Comparison of ENCODE assay signal across 11 cellular contexts in the genomic region with DNA sequence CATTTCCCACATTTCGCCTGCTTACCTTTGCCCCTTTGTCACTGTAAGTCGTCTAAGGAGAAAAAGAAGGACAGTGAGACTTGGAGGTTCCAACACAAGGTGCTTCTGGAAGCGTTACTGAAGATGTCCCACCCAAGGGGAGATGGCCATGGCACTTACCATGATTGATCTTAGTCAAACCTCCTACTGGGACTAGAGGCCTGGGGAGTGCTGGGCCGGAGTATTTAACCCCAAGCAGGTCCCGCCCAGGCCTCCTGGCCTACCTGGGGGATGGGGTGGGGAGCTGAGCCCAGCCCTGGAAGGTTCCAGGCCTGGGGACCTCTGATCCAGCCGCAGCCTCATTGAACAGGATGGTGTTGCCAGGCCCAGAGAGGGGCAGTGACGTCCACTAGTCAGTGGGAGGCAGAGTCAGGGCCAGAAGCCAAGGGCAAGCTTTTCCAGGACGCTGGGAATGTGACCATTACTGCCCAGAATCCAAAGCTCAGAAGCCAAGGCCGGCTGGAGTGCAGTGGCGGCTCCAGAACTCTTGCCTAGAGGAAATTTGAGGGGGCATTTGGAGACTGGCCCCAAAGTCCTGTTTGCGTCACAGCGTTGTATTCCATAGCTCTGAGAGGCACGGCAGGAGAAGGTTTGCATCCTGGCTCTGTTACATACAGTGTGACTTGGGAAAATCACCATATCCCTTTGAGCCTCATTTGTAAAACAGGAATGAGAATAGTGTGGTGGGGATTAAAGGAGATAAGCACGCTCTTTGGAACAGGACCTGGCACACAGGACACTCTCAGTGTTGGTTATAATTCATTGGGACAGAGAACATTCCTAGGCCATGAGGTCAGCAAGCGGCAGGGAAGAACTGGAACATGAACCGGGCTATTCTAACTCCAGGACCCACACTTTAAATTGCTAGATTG. TPM values are rescaled to one million over a fixed set of nuclear protein-coding genes. Genes with fewer than 3 reads are reported as not detected.
DNase-seq lines count a peak whose midpoint lies in the region; ATAC-seq, FAIRE-seq and TF ChIP-seq lines count a peak whose summit lies in the region.
"Had no signal": no experiment of that assay in that cellular context is flagged by ENCODE, and none has a peak within 500 bp of the region (broad histone marks: within the 10 kb centered on the region; RNA-seq: fewer than 3 reads in every experiment).

Gene HPD (minus strand): TSS at position 198 of the 911 bp plus-strand sequence. CDS start 36 bp downstream, at position 162.

- peak within 1 kb of the TSS; percentile 50 for H3K4me2 ChIP-seq in A549
- H3K4me2 ChIP-seq in PC-3 (ENCODE audit: low read length) = no peak within 1 kb of the TSS
- H3K4me2 ChIP-seq in Karpas-422 (ENCODE audit: low read depth, low read length, poor library complexity, severe bottlenecking) = no peak within 1 kb of the TSS
- H3K4me2 ChIP-seq: BLaER1 had no signal

- TF ChIP-seq RAD21 in A549 (conservative IDR thresholded peaks at IDR 0.05 in 1 of 2, IDR thresholded peaks at IDR 0.05 in 1 of 2) = no peak

- no peak for TF ChIP-seq EP300 in A549 (IDR thresholded peaks at IDR 0.05)

- H3K4me1 ChIP-seq in A549 = peaks cover 20% of the 10 kb centered on the region
- peaks cover 18% of the 10 kb centered on the region for H3K4me1 ChIP-seq in PC-3 (ENCODE audit: insufficient read depth, low read length)
- H3K4me1 ChIP-seq in Karpas-422 (ENCODE audit: low read length) = peaks cover 12% of the 10 kb centered on the region

- H3K36me3 Mint-ChIP-seq in natural killer cell treated with Interleukin-12 subunit alpha and Interleukin-12 subunit beta and Interleukin-15 and Interleukin-18, amount 100 ng/mL, for 72 hours = no peaks in the 10 kb centered on the region

- no peak within 1 kb of the TSS for H3K4me3 Mint-ChIP-seq in natural killer cell treated with Interleukin-12 subunit alpha and Interleukin-12 subunit beta and Interleukin-15 and Interleukin-18, amount 100 ng/mL, for 72 hours
- H3K4me3 Mint-ChIP-seq: stimulated activated naive CD8-positive, alpha-beta T cell treated with anti-CD3 and anti-CD28 coated beads, Interleukin-15, Interleukin-2, amounts not matched to agents 100 ng/mL and 50 ng/mL, for 24 hours had no signal

- no peaks in the 10 kb centered on the region for H3K27me3 Mint-ChIP-seq in natural killer cell treated with Interleukin-12 subunit alpha and Interleukin-12 subunit beta and Interleukin-15 and Interleukin-18, amount 100 ng/mL, for 72 hours
- H3K27me3 Mint-ChIP-seq: stimulated activated naive CD8-positive, alpha-beta T cell treated with anti-CD3 and anti-CD28 coated beads, Interleukin-15, Interleukin-2, amounts not matched to agents 100 ng/mL and 50 ng/mL, for 24 hours had no signal

- H3K9me3 ChIP-seq in A549 = no peaks in the 10 kb centered on the region
- no peaks in the 10 kb centered on the region for H3K9me3 ChIP-seq in PC-3 (ENCODE audit: low read length)
- no peaks in the 10 kb centered on the region for H3K9me3 ChIP-seq in Karpas-422 (ENCODE audit: low read length)
- H3K9me3 ChIP-seq: BLaER1 had no signal

- BruUV-seq in PC-3 (replicated peaks; lab: Mats Ljungman, UMichigan) = no TSS peak

- H3K9ac ChIP-seq in PC-3 (ENCODE audit: low read length) = no peak within 1 kb of the TSS
- no peak within 1 kb of the TSS for H3K9ac ChIP-seq in Karpas-422 (ENCODE audit: low read length)
- H3K9ac ChIP-seq: BLaER1 had no signal

- H3K36me3 ChIP-seq in PC-3 (ENCODE audit: low read depth, low read length) (no peaks in the 10 kb centered on the region), Karpas-422 (ENCODE audit: insufficient read depth, low read length) (no peaks in the 10 kb centered on the region)
- H3K36me3 ChIP-seq: BLaER1 had no signal

- CTCF ChIA-PET in A549 (lab: Yijun Ruan, JAX) (interaction anchor here (1.8 kb wide), 1 partner anchor 65 kb away, joined by 5 read pairs; no protein-coding TSS in a partner anchor), PC-3 (lab: Charles Lee) (no interaction called here)

- no peaks in the 10 kb centered on the region for H3K9me3 Mint-ChIP-seq in natural killer cell treated with Interleukin-12 subunit alpha and Interleukin-12 subunit beta and Interleukin-15 and Interleukin-18, amount 100 ng/mL, for 72 hours
- H3K9me3 Mint-ChIP-seq: stimulated activated naive CD8-positive, alpha-beta T cell treated with anti-CD3 and anti-CD28 coated beads, Interleukin-15, Interleukin-2, amounts not matched to agents 100 ng/mL and 50 ng/mL, for 24 hours had no signal

- H3F3A ChIP-seq in PC-3 (ENCODE audit: low read length, unreplicated experiment) = no peaks in the 10 kb centered on the region

- 67% methylated on average over 16 of the region's 16 CpGs for WGBS in A549 (ENCODE audit: missing lambda C conversion rate)

- FAIRE-seq in A549 (lab: Jason Lieb, UNC) (no peak), GM19239 (lab: Jason Lieb, UNC) (no peak)
- FAIRE-seq: TTC549 had no signal

- H3K4me1 Mint-ChIP-seq in natural killer cell treated with Interleukin-12 subunit alpha and Interleukin-12 subunit beta and Interleukin-15 and Interleukin-18, amount 100 ng/mL, for 72 hours (ENCODE audit: low read depth in 2 of 2) = no peaks in the 10 kb centered on the region

- intact Hi-C loops in PC-3 (cut with micrococcal nuclease) = no loop called here

- POLR2A ChIA-PET in A549 (lab: Yijun Ruan, JAX) (no interaction called here), PC-3 (lab: Charles Lee; ENCODE audit: unreplicated experiment) (no interaction called here)

- no peaks in the 10 kb centered on the region for H3K9me2 ChIP-seq in PC-3 (replicated peaks; ENCODE audit: low read length)
- H3K9me2 ChIP-seq in Karpas-422 (replicated peaks; ENCODE audit: insufficient read depth, low read length) = no peaks in the 10 kb centered on the region

- DNase-seq in A549 (ENCODE audit: low read depth in 1 of 2, low spot score in 1 of 2) (peak in 1 of 2 experiments; percentile 51), PC-3 (peak; percentile 77), fibroblast of gingiva (ENCODE audit: low read depth) (peak; percentile 91), myocyte (ENCODE audit: low read depth) (peak; percentile 87), Karpas-422 (no peak), GM19239 (ENCODE audit: insufficient read length, low spot score) (no peak), SKM-1 (lab: John Stamatoyannopoulos, UW; ENCODE audit: unreplicated experiment) (no peak)
- DNase-seq in natural killer cell treated with Interleukin-12 subunit alpha and Interleukin-12 subunit beta and Interleukin-15 and Interleukin-18, amount 100 ng/mL, for 72 hours (ENCODE audit: low spot score) = no peak

- no peaks in the 10 kb centered on the region for H4K20me1 ChIP-seq in PC-3 (ENCODE audit: low read length)
- H4K20me1 ChIP-seq in Karpas-422 (ENCODE audit: insufficient read depth, low read depth, low read length) = no peaks in the 10 kb centered on the region
- H4K20me1 ChIP-seq: BLaER1 had no signal

- H2AFZ ChIP-seq in PC-3 (ENCODE audit: low read length) (peak within 1 kb of the TSS; percentile 2; the same call in 1 of the 2 replicates), Karpas-422 (ENCODE audit: low read length) (no peak within 1 kb of the TSS)

- H3K27ac ChIP-seq in A549 = peak within 1 kb of the TSS; percentile 24 to 52; a peak in 4 of 6 replicates
- no peak within 1 kb of the TSS for H3K27ac ChIP-seq in PC-3 (ENCODE audit: low read length)
- H3K27ac ChIP-seq in Karpas-422 (ENCODE audit: low read length) = no peak within 1 kb of the TSS
- H3K27ac ChIP-seq: BLaER1 had no signal

- no peak within 1 kb of the TSS for H3K4me3 ChIP-seq in A549
- H3K4me3 ChIP-seq in PC-3 (ENCODE audit: low read length) = no peak within 1 kb of the TSS
- no peak within 1 kb of the TSS for H3K4me3 ChIP-seq in Karpas-422 (ENCODE audit: low read length)
- H3K4me3 ChIP-seq: BLaER1 had no signal

- H3K27ac Mint-ChIP-seq in natural killer cell treated with Interleukin-12 subunit alpha and Interleukin-12 subunit beta and Interleukin-15 and Interleukin-18, amount 100 ng/mL, for 72 hours = no peak within 1 kb of the TSS
- H3K27ac Mint-ChIP-seq: stimulated activated naive CD8-positive, alpha-beta T cell treated with anti-CD3 and anti-CD28 coated beads, Interleukin-15, Interleukin-2, amounts not matched to agents 100 ng/mL and 50 ng/mL, for 24 hours had no signal

- no peaks in the 10 kb centered on the region for H3K79me2 ChIP-seq in PC-3 (ENCODE audit: low read length)
- H3K79me2 ChIP-seq in Karpas-422 (ENCODE audit: low read length) = no peaks in the 10 kb centered on the region

- no peak for TF ChIP-seq POLR2A in A549 (IDR thresholded peaks at IDR 0.05; ENCODE audit: low read length)

- ATAC-seq in A549 (peak; percentile 70 to 74), PC-3 (peak; percentile 85)
- no peak for ATAC-seq in natural killer cell treated with Interleukin-12 subunit alpha and Interleukin-12 subunit beta and Interleukin-15 and Interleukin-18, amount 100 ng/mL, for 72 hours

- TF ChIP-seq CTCF in A549 (IDR thresholded peaks at IDR 0.05) = no peak
- TF ChIP-seq CTCF in PC-3 (conservative IDR thresholded peaks at IDR 0.05; ENCODE audit: low read depth, low read length) = no peak

- H3K27me3 ChIP-seq in PC-3 (ENCODE audit: low read length) (no peaks in the 10 kb centered on the region), Karpas-422 (ENCODE audit: low read length) (no peaks in the 10 kb centered on the region)
- H3K27me3 ChIP-seq: BLaER1 had no signal

TF ChIP-seq in A549, 52 proteins besides CTCF, POLR2A, EP300 and RAD21:
- TF ChIP-seq RFX5 (IDR thresholded peaks at IDR 0.05) (no peak), ZFP36 (IDR thresholded peaks at IDR 0.05; ENCODE audit: borderline replicate concordance, partially characterized antibody) (no peak), FOSL2 (IDR thresholded peaks at IDR 0.05) (no peak), FOSL2 (CRISPR knock-in tag; IDR thresholded peaks at IDR 0.05) (peak; percentile 34)

RNA-seq across cellular contexts. Expression of gene HPD, which starts in this region (rescaled TPM):
- 1.3 and 1.7 TPM in 2 replicates for polyA plus RNA-seq in A549 (2011; rRNA removed)
- polyA plus RNA-seq in A549 (2012; cell fraction: cytosol; rRNA removed) = 1.7 and 2.0 TPM in 2 replicates
- 0.98 and 1.4 TPM in 2 replicates for polyA plus RNA-seq in A549 (2012; cell fraction: nucleus; rRNA removed)
- 1.8 to 2.6 TPM (median 2.0 TPM) in 3 replicates for polyA plus RNA-seq in A549 (2017; fragmentation: RNase III; extraction: RNeasy Plus Mini Kit Qiagen cat#74134 plus additional on column Dnase treatment)
- 1.6 and 2.8 TPM in 2 replicates for polyA minus RNA-seq in A549 (2011; rRNA and poly(A)+ RNA removed)
- not detected in 2 replicates for total RNA-seq in PC-3 (2014; rRNA removed)
- total RNA-seq in myocyte = 0.13 TPM in 1 of 2 replicates, not detected in the other
- polyA plus RNA-seq in myocyte (2012) = 0.20 TPM
- not detected in 2 replicates for total RNA-seq in Karpas-422 (2014; rRNA removed; shearing (Covaris generic); ENCODE audit: low replicate concordance)
- total RNA-seq in natural killer cell treated with Interleukin-12 subunit alpha and Interleukin-12 subunit beta and Interleukin-15 and Interleukin-18, amount 100 ng/mL, for 72 hours = not detected

Comparison
In these comparisons a context has a peak if more than half of its experiments do, and no peak if none do; other contexts are left out.
1. Peak in DNase-seq and ATAC-seq in PC-3; RNA of the gene not detected or under 1 TPM.
2. Peak in DNase-seq in myocyte; RNA of the gene not detected or under 1 TPM.
3. ATAC-seq: peak in A549 (2 of 2); none in natural killer cell treated with Interleukin-12 subunit alpha and Interleukin-12 subunit beta and Interleukin-15 and Interleukin-18, amount 100 ng/mL, for 72 hours (0 of 2).
4. H3K27ac ChIP-seq: peak in A549 (2 of 2); none in PC-3 (single experiment) and Karpas-422 (single experiment).